ENCODE assay signal across 1 cellular context in the genomic region with DNA sequence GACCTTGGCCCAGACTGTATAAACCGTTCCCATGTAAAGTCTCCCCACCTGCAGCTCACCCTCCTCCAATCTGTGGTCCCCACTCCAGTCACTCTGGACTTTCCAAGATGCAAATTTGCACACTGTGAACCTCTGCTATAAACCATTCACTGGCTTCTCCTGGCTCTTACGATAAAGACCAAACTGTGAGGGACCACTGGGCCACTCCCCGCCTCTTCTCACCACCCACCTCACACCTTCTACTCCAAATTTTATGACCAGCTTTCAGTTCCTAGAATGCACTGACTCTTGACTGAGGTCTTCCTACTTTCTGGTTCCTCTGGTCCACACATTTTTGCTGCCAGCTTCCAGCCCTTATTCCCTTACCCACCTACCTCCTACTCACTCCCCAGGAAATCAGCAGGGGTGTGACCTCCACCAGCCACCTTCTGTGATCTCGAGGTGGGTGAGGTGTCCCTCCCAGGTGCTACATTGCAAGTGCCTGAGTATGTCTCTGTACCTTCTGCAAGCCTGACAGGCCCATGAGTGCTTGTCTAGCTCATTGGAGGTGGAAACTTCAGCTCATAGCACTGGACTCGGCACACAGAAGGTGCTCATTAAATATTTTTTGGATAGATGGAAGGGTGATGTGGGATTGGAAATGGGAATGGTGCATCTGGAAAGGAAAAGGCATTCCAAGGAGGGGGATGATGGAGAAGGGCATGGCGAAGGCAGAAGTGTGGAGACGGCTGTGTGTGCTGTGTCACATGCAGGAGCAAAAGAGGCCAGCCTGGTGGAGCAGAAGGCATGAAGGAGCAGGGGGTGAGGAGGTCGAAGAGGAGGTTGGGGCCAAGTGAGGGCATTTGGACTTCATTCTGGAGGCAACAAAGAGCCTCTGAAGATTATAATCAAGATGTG.
TF ChIP-seq lines count a peak whose summit lies in the region.

No MANE protein-coding gene starts in this region.

TF ChIP-seq in K562, 482 proteins besides CTCF, POLR2A, EP300 and RAD21 (continues in another document):
- TF ChIP-seq, protein P1, sequence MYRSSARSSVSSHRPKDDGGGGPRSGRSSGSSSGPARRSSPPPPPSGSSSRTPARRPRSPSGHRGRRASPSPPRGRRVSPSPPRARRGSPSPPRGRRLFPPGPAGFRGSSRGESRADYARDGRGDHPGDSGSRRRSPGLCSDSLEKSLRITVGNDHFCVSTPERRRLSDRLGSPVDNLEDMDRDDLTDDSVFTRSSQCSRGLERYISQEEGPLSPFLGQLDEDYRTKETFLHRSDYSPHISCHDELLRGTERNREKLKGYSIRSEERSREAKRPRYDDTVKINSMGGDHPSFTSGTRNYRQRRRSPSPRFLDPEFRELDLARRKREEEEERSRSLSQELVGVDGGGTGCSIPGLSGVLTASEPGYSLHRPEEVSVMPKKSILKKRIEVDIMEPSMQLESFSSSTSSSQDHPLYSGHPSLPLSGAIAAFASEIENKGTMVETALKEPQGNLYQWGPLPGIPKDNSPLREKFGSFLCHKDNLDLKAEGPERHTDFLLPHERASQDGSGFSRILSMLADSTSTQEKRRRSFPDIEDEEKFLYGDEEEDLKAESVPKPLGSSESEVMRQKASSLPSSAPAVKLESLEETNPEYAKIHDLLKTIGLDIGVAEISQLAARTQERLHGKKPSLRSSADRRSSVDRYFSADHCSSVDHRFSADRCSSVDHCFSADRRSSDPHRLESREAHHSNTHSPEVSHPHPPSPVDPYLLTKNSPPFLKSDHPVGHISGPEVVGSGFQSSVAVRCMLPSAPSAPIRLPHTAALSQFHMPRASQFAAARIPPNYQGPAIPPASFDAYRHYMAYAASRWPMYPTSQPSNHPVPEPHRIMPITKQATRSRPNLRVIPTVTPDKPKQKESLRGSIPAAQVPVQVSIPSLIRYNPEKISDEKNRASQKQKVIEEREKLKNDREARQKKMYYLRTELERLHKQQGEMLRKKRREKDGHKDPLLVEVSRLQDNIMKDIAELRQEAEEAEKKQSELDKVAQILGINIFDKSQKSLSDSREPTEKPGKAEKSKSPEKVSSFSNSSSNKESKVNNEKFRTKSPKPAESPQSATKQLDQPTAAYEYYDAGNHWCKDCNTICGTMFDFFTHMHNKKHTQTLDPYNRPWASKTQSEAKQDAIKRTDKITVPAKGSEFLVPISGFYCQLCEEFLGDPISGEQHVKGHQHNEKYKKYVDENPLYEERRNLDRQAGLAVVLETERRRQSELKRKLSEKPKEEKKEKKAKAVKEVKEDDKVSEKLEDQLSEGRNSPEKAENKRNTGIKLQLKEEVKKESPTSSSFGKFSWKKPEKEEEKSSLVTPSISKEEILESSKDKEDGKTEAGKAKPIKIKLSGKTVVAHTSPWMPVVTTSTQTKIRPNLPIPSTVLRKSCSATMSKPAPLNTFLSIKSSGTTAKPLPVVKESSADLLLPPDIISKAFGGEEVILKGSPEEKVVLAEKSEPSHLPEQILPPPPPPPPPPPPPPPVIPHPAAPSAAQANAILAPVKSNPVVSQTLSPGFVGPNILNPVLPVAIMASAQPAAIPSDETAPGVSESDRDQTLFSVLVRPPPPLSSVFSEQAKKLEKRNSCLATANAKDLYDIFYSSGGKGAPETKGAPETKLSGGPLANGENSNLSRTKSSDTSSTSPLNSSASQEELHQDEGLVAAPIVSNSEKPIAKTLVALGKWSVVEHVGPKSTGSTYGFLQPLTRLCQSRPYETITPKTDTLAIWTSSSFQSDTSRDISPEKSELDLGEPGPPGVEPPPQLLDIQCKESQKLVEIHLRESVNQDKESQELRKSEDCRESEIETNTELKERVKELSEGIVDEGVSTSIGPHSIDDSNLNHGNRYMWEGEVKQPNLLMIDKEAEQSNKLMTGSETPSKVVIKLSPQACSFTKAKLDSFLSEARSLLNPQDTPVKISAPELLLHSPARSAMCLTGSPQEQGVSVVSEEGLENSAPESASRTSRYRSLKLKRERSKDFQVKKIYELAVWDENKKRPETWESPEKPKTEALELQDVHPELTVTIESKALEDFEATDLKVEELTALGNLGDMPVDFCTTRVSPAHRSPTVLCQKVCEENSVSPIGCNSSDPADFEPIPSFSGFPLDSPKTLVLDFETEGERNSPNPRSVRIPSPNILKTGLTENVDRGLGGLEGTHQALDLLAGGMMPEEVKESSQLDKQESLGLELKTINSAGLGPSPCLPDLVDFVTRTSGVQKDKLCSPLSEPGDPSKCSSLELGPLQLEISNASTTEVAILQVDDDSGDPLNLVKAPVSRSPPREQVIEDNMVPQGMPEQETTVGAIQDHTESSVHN (IDR thresholded peaks at IDR 0.05; ENCODE audit: borderline replicate concordance in 1 of 2, low read depth in 1 of 2) = no peak
- TF ChIP-seq, protein P2, sequence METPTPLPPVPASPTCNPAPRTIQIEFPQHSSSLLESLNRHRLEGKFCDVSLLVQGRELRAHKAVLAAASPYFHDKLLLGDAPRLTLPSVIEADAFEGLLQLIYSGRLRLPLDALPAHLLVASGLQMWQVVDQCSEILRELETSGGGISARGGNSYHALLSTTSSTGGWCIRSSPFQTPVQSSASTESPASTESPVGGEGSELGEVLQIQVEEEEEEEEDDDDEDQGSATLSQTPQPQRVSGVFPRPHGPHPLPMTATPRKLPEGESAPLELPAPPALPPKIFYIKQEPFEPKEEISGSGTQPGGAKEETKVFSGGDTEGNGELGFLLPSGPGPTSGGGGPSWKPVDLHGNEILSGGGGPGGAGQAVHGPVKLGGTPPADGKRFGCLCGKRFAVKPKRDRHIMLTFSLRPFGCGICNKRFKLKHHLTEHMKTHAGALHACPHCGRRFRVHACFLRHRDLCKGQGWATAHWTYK (CRISPR knock-in tag; IDR thresholded peaks at IDR 0.05) = 0 out of 2 replicates have a peak, but pooled peaks have one; percentile 33
- TF ChIP-seq ZFPM2 (CRISPR knock-in tag; IDR thresholded peaks at IDR 0.05) (no peak), DIDO1 (tag; IDR thresholded peaks at IDR 0.05; ENCODE audit: low read depth) (no peak), ZNF3 (CRISPR knock-in tag; IDR thresholded peaks at IDR 0.05) (no peak), ZNF589 (CRISPR knock-in tag; IDR thresholded peaks at IDR 0.05; ENCODE audit: low read depth) (no peak), RFX1 (IDR thresholded peaks at IDR 0.05) (no peak), SIN3B (IDR thresholded peaks at IDR 0.05; ENCODE audit: low read depth) (no peak), ZNF316 (IDR thresholded peaks at IDR 0.05) (no peak), CBFB (CRISPR knock-in tag; IDR thresholded peaks at IDR 0.05) (no peak), CBX8 (IDR thresholded peaks at IDR 0.05; ENCODE audit: borderline replicate concordance, extremely low read depth, low read depth, low read length, poor library complexity, severe bottlenecking) (no peak), TAF9B (IDR thresholded peaks at IDR 0.05; ENCODE audit: partially characterized antibody) (no peak), HDAC1 (IDR thresholded peaks at IDR 0.05) (peak in 1 of 2 experiments; percentile 45; a peak in 1 of 4 replicates), SMARCA5 (IDR thresholded peaks at IDR 0.05) (peak; percentile 83), MXI1 (IDR thresholded peaks at IDR 0.05; ENCODE audit: low read depth, low read length) (no peak), NFRKB (IDR thresholded peaks at IDR 0.05; ENCODE audit: low read depth) (peak; percentile 52; the same call in 1 of the 2 replicates), ELF4 (CRISPR knock-in tag; IDR thresholded peaks at IDR 0.05) (peak; percentile 53; the same call in 1 of the 2 replicates), ZNF431 (CRISPR knock-in tag; IDR thresholded peaks at IDR 0.05) (no peak)
- TF ChIP-seq, protein P3, sequence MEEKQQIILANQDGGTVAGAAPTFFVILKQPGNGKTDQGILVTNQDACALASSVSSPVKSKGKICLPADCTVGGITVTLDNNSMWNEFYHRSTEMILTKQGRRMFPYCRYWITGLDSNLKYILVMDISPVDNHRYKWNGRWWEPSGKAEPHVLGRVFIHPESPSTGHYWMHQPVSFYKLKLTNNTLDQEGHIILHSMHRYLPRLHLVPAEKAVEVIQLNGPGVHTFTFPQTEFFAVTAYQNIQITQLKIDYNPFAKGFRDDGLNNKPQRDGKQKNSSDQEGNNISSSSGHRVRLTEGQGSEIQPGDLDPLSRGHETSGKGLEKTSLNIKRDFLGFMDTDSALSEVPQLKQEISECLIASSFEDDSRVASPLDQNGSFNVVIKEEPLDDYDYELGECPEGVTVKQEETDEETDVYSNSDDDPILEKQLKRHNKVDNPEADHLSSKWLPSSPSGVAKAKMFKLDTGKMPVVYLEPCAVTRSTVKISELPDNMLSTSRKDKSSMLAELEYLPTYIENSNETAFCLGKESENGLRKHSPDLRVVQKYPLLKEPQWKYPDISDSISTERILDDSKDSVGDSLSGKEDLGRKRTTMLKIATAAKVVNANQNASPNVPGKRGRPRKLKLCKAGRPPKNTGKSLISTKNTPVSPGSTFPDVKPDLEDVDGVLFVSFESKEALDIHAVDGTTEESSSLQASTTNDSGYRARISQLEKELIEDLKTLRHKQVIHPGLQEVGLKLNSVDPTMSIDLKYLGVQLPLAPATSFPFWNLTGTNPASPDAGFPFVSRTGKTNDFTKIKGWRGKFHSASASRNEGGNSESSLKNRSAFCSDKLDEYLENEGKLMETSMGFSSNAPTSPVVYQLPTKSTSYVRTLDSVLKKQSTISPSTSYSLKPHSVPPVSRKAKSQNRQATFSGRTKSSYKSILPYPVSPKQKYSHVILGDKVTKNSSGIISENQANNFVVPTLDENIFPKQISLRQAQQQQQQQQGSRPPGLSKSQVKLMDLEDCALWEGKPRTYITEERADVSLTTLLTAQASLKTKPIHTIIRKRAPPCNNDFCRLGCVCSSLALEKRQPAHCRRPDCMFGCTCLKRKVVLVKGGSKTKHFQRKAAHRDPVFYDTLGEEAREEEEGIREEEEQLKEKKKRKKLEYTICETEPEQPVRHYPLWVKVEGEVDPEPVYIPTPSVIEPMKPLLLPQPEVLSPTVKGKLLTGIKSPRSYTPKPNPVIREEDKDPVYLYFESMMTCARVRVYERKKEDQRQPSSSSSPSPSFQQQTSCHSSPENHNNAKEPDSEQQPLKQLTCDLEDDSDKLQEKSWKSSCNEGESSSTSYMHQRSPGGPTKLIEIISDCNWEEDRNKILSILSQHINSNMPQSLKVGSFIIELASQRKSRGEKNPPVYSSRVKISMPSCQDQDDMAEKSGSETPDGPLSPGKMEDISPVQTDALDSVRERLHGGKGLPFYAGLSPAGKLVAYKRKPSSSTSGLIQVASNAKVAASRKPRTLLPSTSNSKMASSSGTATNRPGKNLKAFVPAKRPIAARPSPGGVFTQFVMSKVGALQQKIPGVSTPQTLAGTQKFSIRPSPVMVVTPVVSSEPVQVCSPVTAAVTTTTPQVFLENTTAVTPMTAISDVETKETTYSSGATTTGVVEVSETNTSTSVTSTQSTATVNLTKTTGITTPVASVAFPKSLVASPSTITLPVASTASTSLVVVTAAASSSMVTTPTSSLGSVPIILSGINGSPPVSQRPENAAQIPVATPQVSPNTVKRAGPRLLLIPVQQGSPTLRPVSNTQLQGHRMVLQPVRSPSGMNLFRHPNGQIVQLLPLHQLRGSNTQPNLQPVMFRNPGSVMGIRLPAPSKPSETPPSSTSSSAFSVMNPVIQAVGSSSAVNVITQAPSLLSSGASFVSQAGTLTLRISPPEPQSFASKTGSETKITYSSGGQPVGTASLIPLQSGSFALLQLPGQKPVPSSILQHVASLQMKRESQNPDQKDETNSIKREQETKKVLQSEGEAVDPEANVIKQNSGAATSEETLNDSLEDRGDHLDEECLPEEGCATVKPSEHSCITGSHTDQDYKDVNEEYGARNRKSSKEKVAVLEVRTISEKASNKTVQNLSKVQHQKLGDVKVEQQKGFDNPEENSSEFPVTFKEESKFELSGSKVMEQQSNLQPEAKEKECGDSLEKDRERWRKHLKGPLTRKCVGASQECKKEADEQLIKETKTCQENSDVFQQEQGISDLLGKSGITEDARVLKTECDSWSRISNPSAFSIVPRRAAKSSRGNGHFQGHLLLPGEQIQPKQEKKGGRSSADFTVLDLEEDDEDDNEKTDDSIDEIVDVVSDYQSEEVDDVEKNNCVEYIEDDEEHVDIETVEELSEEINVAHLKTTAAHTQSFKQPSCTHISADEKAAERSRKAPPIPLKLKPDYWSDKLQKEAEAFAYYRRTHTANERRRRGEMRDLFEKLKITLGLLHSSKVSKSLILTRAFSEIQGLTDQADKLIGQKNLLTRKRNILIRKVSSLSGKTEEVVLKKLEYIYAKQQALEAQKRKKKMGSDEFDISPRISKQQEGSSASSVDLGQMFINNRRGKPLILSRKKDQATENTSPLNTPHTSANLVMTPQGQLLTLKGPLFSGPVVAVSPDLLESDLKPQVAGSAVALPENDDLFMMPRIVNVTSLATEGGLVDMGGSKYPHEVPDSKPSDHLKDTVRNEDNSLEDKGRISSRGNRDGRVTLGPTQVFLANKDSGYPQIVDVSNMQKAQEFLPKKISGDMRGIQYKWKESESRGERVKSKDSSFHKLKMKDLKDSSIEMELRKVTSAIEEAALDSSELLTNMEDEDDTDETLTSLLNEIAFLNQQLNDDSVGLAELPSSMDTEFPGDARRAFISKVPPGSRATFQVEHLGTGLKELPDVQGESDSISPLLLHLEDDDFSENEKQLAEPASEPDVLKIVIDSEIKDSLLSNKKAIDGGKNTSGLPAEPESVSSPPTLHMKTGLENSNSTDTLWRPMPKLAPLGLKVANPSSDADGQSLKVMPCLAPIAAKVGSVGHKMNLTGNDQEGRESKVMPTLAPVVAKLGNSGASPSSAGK (IDR thresholded peaks at IDR 0.05) = peak; percentile 70; the same call in 1 of the 2 replicates
- TF ChIP-seq, protein P4, sequence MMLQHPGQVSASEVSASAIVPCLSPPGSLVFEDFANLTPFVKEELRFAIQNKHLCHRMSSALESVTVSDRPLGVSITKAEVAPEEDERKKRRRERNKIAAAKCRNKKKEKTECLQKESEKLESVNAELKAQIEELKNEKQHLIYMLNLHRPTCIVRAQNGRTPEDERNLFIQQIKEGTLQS (IDR thresholded peaks at IDR 0.05) = no peak
- TF ChIP-seq, protein P4 (CRISPR knock-in tag; conservative IDR thresholded peaks at IDR 0.05) = no peak
- TF ChIP-seq, protein P5, sequence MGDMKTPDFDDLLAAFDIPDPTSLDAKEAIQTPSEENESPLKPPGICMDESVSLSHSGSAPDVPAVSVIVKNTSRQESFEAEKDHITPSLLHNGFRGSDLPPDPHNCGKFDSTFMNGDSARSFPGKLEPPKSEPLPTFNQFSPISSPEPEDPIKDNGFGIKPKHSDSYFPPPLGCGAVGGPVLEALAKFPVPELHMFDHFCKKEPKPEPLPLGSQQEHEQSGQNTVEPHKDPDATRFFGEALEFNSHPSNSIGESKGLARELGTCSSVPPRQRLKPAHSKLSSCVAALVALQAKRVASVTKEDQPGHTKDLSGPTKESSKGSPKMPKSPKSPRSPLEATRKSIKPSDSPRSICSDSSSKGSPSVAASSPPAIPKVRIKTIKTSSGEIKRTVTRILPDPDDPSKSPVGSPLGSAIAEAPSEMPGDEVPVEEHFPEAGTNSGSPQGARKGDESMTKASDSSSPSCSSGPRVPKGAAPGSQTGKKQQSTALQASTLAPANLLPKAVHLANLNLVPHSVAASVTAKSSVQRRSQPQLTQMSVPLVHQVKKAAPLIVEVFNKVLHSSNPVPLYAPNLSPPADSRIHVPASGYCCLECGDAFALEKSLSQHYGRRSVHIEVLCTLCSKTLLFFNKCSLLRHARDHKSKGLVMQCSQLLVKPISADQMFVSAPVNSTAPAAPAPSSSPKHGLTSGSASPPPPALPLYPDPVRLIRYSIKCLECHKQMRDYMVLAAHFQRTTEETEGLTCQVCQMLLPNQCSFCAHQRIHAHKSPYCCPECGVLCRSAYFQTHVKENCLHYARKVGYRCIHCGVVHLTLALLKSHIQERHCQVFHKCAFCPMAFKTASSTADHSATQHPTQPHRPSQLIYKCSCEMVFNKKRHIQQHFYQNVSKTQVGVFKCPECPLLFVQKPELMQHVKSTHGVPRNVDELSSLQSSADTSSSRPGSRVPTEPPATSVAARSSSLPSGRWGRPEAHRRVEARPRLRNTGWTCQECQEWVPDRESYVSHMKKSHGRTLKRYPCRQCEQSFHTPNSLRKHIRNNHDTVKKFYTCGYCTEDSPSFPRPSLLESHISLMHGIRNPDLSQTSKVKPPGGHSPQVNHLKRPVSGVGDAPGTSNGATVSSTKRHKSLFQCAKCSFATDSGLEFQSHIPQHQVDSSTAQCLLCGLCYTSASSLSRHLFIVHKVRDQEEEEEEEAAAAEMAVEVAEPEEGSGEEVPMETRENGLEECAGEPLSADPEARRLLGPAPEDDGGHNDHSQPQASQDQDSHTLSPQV (IDR thresholded peaks at IDR 0.05) = no peak; the same call in 1 of the 2 replicates
